In the genomic region with DNA sequence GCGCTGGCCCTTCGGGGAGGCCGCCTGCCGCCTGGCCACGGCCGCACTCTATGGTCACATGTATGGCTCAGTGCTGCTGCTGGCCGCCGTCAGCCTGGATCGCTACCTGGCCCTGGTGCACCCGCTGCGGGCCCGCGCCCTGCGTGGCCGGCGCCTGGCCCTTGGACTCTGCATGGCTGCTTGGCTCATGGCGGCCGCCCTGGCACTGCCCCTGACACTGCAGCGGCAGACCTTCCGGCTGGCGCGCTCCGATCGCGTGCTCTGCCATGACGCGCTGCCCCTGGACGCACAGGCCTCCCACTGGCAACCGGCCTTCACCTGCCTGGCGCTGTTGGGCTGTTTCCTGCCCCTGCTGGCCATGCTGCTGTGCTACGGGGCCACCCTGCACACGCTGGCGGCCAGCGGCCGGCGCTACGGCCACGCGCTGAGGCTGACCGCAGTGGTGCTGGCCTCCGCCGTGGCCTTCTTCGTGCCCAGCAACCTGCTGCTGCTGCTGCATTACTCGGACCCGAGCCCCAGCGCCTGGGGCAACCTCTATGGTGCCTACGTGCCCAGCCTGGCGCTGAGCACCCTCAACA, we compare ENCODE assay signal across 20 cellular contexts. TPM values are rescaled to one million over a fixed set of nuclear protein-coding genes. Genes with fewer than 3 reads are reported as not detected.
A peak's percentile ranks its signal among the peaks of the same experiment; 100 is the strongest.
DNase-seq lines count a peak whose midpoint lies in the region; ATAC-seq and TF ChIP-seq lines count a peak whose summit lies in the region.
"Had no signal": no experiment of that assay in that cellular context is flagged by ENCODE, and none has a peak within 500 bp of the region (broad histone marks: within the 10 kb centered on the region; RNA-seq: fewer than 3 reads in every experiment).

No MANE protein-coding gene starts in this region.

- DNase-seq in dermis microvascular lymphatic vessel endothelial cell (ENCODE audit: low read depth in 2 of 2) = peak; percentile 38 to 61
- DNase-seq in psoas muscle = peak in 1 of 2 donors; percentile 48
- DNase-seq in NCI-H1092 (lab: John Stamatoyannopoulos, UW) = no peak
- no peak for DNase-seq in stimulated activated CD4-positive, alpha-beta T cell treated with anti-CD3 and anti-CD28 coated beads, Interleukin-12 subunit alpha, Interleukin-12 subunit beta, amount 100 ng/mL, for 4 hours
- DNase-seq in hepatocyte (ENCODE audit: low spot score) = no peak
- DNase-seq in superior temporal gyrus (ENCODE audit: extremely low spot score) = no peak
- DNase-seq: activated CD4-positive, alpha-beta memory T cell treated with anti-CD3 and anti-CD28 coated beads for 36 hours; activated naive CD4-positive, alpha-beta T cell treated with anti-CD3 and anti-CD28 coated beads, Interleukin-2, amount 10 ng/mL, durations not matched to agents 7 days and 5 days; activated T-cell treated with anti-CD3 and anti-CD28 coated beads, Interleukin-2, amount 50 U/mL, for 1 hour; aorta; Calu3; hippocampal formation; NCI-H1694 treated with DMSO at 0.1 percent for 48 hours; NCI-H345; NK-92 treated with Interleukin-12 subunit alpha and Interleukin-12 subunit beta, amount 100 ng/mL, for 24 hours; occipital lobe had no signal

- H3K9me3 ChIP-seq in psoas muscle = no peaks in the 10 kb centered on the region
- no peaks in the 10 kb centered on the region for H3K9me3 ChIP-seq in hepatocyte (ENCODE audit: low read depth)
- H3K9me3 ChIP-seq: mucosa of descending colon had no signal

- no peak overlapping the region for H2AFZ ChIP-seq in KMS-11 (ENCODE audit: low read depth)
- H2AFZ ChIP-seq in hepatocyte = no peak overlapping the region

- no peaks in the 10 kb centered on the region for H4K20me1 ChIP-seq in KMS-11 (ENCODE audit: insufficient read depth)
- no peaks in the 10 kb centered on the region for H4K20me1 ChIP-seq in hepatocyte (ENCODE audit: insufficient read depth, poor library complexity, severe bottlenecking)

- H3K9ac ChIP-seq in KMS-11 = no peak overlapping the region

- intact Hi-C loops in psoas muscle (cut with DNase I) = no loop called here

- TF ChIP-seq CTCF in KMS-11 (conservative IDR thresholded peaks at IDR 0.05; ENCODE audit: low read depth, low read length) = no peak
- TF ChIP-seq CTCF in psoas muscle (IDR thresholded peaks at IDR 0.05) = no peak
- no peak for TF ChIP-seq CTCF in hepatocyte (IDR thresholded peaks at IDR 0.05; ENCODE audit: poor library complexity)

- H3K4me1 ChIP-seq in KMS-11 (ENCODE audit: low read depth, poor library complexity, severe bottlenecking) = peaks cover 73% of the 10 kb centered on the region
- H3K4me1 ChIP-seq in psoas muscle = peaks cover 4% of the 10 kb centered on the region
- no peaks in the 10 kb centered on the region for H3K4me1 ChIP-seq in hepatocyte (ENCODE audit: insufficient read depth)

- H3K27ac ChIP-seq in KMS-11 = no peak overlapping the region
- H3K27ac ChIP-seq in psoas muscle = no peak overlapping the region
- H3K27ac ChIP-seq in hepatocyte = no peak overlapping the region

- H3K36me3 ChIP-seq in KMS-11 (ENCODE audit: insufficient read depth) = no peaks in the 10 kb centered on the region
- H3K36me3 ChIP-seq in psoas muscle (ENCODE audit: insufficient read depth in 1 of 2, low read depth in 1 of 2) = no peaks in the 10 kb centered on the region
- H3K36me3 ChIP-seq in hepatocyte (replicated peaks; ENCODE audit: insufficient read depth, low read depth) = no peaks in the 10 kb centered on the region

- H3K4me2 ChIP-seq in KMS-11 (peak overlapping the region; percentile 34; the same call in 1 of the 2 replicates), hepatocyte (no peak overlapping the region)

- peak overlapping the region; percentile 64; the same call in 1 of the 2 replicates for H3K4me3 ChIP-seq in GM08714 (ENCODE audit: low read length)
- no peak overlapping the region for H3K4me3 ChIP-seq in KMS-11 (IDR thresholded peaks at IDR 0.05; ENCODE audit: insufficient read depth, low read depth, low read length)
- H3K4me3 ChIP-seq in psoas muscle = peak overlapping the region; percentile 36
- no peak overlapping the region for H3K4me3 ChIP-seq in hepatocyte
- H3K4me3 ChIP-seq: mucosa of descending colon had no signal

- ATAC-seq in psoas muscle = peak in 2 of 4 donors; percentile 2 to 16
- ATAC-seq: mucosa of descending colon, sciatic nerve had no signal

- H3K27me3 ChIP-seq in KMS-11 (ENCODE audit: insufficient read depth, low read depth) (no peaks in the 10 kb centered on the region), psoas muscle (ENCODE audit: insufficient read depth in 3 of 3, low read length in 2 of 3) (peaks cover 0 to 26% (median 7%) of the 10 kb centered on the region in 3 donors), hepatocyte (no peaks in the 10 kb centered on the region)

- 93 to 95% (median 94%) methylated on average over 45 to 48 of the region's 48 CpGs for WGBS in psoas muscle, 3 donors
- 95% methylated on average over 45 of the region's 48 CpGs for WGBS in hepatocyte (ENCODE audit: low lambda C conversion rate, missing lambda C conversion rate)

- 0 out of 2 replicates have a peak, but pooled peaks cover 12% of the 10 kb centered on the region for H3K79me2 ChIP-seq in KMS-11 (ENCODE audit: insufficient read depth, low read depth)
- no peaks in the 10 kb centered on the region for H3K79me2 ChIP-seq in hepatocyte

- H3K9me2 ChIP-seq in hepatocyte (replicated peaks; ENCODE audit: insufficient read depth) = no peaks in the 10 kb centered on the region

RNA-seq across cellular contexts. Expression of a gene that starts 1.2 kb away (rescaled TPM):
- total RNA-seq in dermis microvascular lymphatic vessel endothelial cell (2.6 and 13.9 TPM in 2 replicates), psoas muscle (1 to 10 TPM in 2 of 4 donors, under 1 TPM in 2; 0.27 to 3.7 (median 0.86) TPM), hepatocyte (0.12 and 0.13 TPM in 2 replicates)
- polyA plus RNA-seq in psoas muscle (1 to 10 TPM; 1.4 to 4.5 (median 2.0) TPM), hepatocyte (0.08 and 0.57 TPM in 2 replicates)
- total RNA-seq: activated CD4-positive, alpha-beta memory T cell treated with anti-CD3 and anti-CD28 coated beads for 36 hours; Calu3 had no signal

Comparison
In these comparisons a context has a peak if more than half of its experiments do, and no peak if none do; other contexts are left out.
1. H3K4me3 ChIP-seq: peak in GM08714 (single experiment) and psoas muscle (single experiment); none in KMS-11 (single experiment) and hepatocyte (single experiment).
2. DNase-seq: peak in dermis microvascular lymphatic vessel endothelial cell (2 of 2); none in NCI-H1092 (single experiment), stimulated activated CD4-positive, alpha-beta T cell treated with anti-CD3 and anti-CD28 coated beads, Interleukin-12 subunit alpha, Interleukin-12 subunit beta, amount 100 ng/mL, for 4 hours (single experiment), hepatocyte (single experiment) and superior temporal gyrus (single experiment).